In genomic region chr12:92259291-92259690, GRCh38 we compare ENCODE assay signal across 15 cellular contexts.
"Had no signal": no experiment of that assay in that cellular context is flagged by ENCODE, and none has a peak within 500 bp of the region (broad histone marks: within the 10 kb centered on the region; RNA-seq: fewer than 3 reads in every experiment).

No MANE protein-coding gene starts in this region.

- H3K27me3 ChIP-seq: adrenal gland, cardiac muscle cell, neutrophil, sigmoid colon had no signal

- H3K27ac Mint-ChIP-seq: stimulated activated effector memory CD8-positive, alpha-beta T cell treated with anti-CD3 and anti-CD28 coated beads, Interleukin-12 subunit alpha, Interleukin-12 subunit beta, amount 100 ng/mL, for 72 hours had no signal

- H3K27ac ChIP-seq: adrenal gland, cardiac muscle cell, left ventricle myocardium inferior, neutrophil, parathyroid adenoma, sigmoid colon, VCaP had no signal

- H3K36me3 Mint-ChIP-seq: stimulated activated effector memory CD8-positive, alpha-beta T cell treated with anti-CD3 and anti-CD28 coated beads, Interleukin-12 subunit alpha, Interleukin-12 subunit beta, amount 100 ng/mL, for 72 hours had no signal

- H3K4me1 ChIP-seq: adrenal gland, left ventricle myocardium inferior, parathyroid adenoma, sigmoid colon had no signal

- H3K9me3 ChIP-seq: adrenal gland, left ventricle myocardium inferior, neutrophil, sigmoid colon had no signal

- ATAC-seq: esophagus mucosa; stimulated activated effector memory CD8-positive, alpha-beta T cell treated with anti-CD3 and anti-CD28 coated beads, Interleukin-12 subunit alpha, Interleukin-12 subunit beta, amount 100 ng/mL, for 72 hours had no signal

- H3K27me3 Mint-ChIP-seq: naive B cell had no signal

- DNase-seq: activated CD4-positive, alpha-beta T cell treated with anti-CD3 and anti-CD28 coated beads for 1 hour; activated T-cell treated with anti-CD3 and anti-CD28 coated beads, Interleukin-2, amount 50 U/mL, for 1 hour; adrenal gland; hippocampal formation; left ventricle myocardium inferior; naive B cell; sigmoid colon; stimulated activated CD4-positive, alpha-beta T cell treated with anti-CD3 and anti-CD28 coated beads, Interleukin-1b, Interleukin-23, amount 100 ng/mL, for 48 hours; T1000 had no signal

- H3K36me3 ChIP-seq: adrenal gland, cardiac muscle cell, left ventricle myocardium inferior, neutrophil, sigmoid colon had no signal

- H3K4me1 Mint-ChIP-seq: stimulated activated effector memory CD8-positive, alpha-beta T cell treated with anti-CD3 and anti-CD28 coated beads, Interleukin-12 subunit alpha, Interleukin-12 subunit beta, amount 100 ng/mL, for 72 hours had no signal

- H2AFZ ChIP-seq: parathyroid adenoma had no signal

- H3K79me2 ChIP-seq: parathyroid adenoma had no signal

- H3K4me3 Mint-ChIP-seq: stimulated activated effector memory CD8-positive, alpha-beta T cell treated with anti-CD3 and anti-CD28 coated beads, Interleukin-12 subunit alpha, Interleukin-12 subunit beta, amount 100 ng/mL, for 72 hours had no signal

- H3K4me3 ChIP-seq: adrenal gland, cardiac muscle cell, left ventricle myocardium inferior, sigmoid colon had no signal

- H3K9ac ChIP-seq: parathyroid adenoma had no signal
